In genomic region chr19:53028306-53028705, GRCh38 we compare ENCODE assay signal across 12 cellular contexts. TPM values are rescaled to one million over a fixed set of nuclear protein-coding genes. Genes with fewer than 3 reads are reported as not detected.
"Had no signal": no experiment of that assay in that cellular context is flagged by ENCODE, and none has a peak within 500 bp of the region (broad histone marks: within the 10 kb centered on the region; RNA-seq: fewer than 3 reads in every experiment).

No MANE protein-coding gene starts in this region.

RNA-seq across cellular contexts. Expression of gene ERVV-1, which starts 14.6 kb away (rescaled TPM):
- total RNA-seq: activated CD4-positive, alpha-beta memory T cell treated with anti-CD3 and anti-CD28 coated beads, Interleukin-2, amount 10 ng/mL, durations not matched to agents 7 days and 5 days; activated CD8-positive, alpha-beta memory T cell treated with anti-CD3 and anti-CD28 coated beads, Interleukin-2, amount 10 ng/mL, durations not matched to agents 7 days and 5 days; activated naive CD8-positive, alpha-beta T cell treated with anti-CD3 and anti-CD28 coated beads for 36 hours; aorta; cardiac muscle cell; MCF 10A; OCI-LY7; PC-9; Right ventricle myocardium inferior; SK-MEL-5; T-cell; T-helper 17 cell had no signal
- polyA plus RNA-seq: aorta had no signal

RNA-seq across cellular contexts. Expression of gene ERVV-2, which starts 16.2 kb away (rescaled TPM):
- total RNA-seq: activated CD4-positive, alpha-beta memory T cell treated with anti-CD3 and anti-CD28 coated beads, Interleukin-2, amount 10 ng/mL, durations not matched to agents 7 days and 5 days; activated CD8-positive, alpha-beta memory T cell treated with anti-CD3 and anti-CD28 coated beads, Interleukin-2, amount 10 ng/mL, durations not matched to agents 7 days and 5 days; activated naive CD8-positive, alpha-beta T cell treated with anti-CD3 and anti-CD28 coated beads for 36 hours; aorta; MCF 10A; OCI-LY7; Right ventricle myocardium inferior; T-cell; T-helper 17 cell had no signal
- polyA plus RNA-seq: aorta had no signal
